ENCODE assay signal across 8 cellular contexts in the genomic region with DNA sequence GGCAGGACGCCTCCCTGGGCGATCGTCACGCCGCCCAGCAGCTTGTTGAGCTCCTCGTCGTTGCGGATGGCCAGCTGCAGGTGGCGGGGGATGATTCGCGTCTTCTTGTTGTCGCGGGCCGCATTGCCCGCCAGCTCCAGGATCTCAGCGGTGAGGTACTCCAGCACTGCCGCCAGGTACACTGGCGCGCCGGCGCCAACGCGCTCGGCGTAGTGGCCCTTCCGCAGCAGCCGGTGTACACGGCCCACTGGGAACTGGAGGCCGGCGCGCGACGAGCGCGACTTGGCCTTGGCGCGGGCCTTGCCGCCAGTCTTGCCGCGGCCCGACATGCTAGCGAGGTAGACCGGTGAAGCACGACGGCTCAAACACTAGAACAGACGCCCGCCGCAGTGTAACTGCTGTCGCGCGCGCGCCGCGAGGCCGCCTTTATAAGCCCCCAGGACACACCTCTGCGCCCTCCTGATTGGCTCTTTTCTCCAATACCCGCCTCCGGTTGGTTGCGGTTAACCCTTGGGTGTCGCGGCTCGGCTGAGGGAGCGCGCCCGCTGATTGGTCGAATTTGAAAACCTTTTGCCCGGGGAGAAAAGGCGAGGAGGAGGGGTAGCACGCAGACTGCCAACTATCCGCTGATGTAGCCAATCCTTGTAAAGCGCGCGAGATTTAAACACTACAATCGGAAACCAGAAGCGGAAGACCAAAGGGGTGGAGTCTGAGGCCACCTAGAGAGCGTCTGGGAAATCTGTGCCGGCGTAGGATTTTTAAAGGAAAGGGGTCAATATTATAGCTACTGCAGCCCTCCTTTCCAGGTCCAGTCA. TPM values are rescaled to one million over a fixed set of nuclear protein-coding genes. Genes with fewer than 3 reads are reported as not detected.
DNase-seq lines count a peak whose midpoint lies in the region; ATAC-seq and TF ChIP-seq lines count a peak whose summit lies in the region.

No MANE protein-coding gene starts in this region.

- no peaks in the 10 kb centered on the region for H3K9me2 ChIP-seq in hepatocyte (replicated peaks; ENCODE audit: insufficient read depth)

- H3K9ac ChIP-seq in rectal smooth muscle tissue (ENCODE audit: low read length), result peak overlapping the region; percentile 71

- peak; percentile 98 for DNase-seq in NCI-H2029 treated with DMSO at 0.1 percent for 48 hours (lab: John Stamatoyannopoulos, UW)
- peak; percentile 96 for DNase-seq in T1000 (lab: John Stamatoyannopoulos, UW)
- peak; percentile 100 for DNase-seq in astrocyte of the spinal cord (ENCODE audit: low read depth, low spot score)
- peak; percentile 99 for DNase-seq in hepatocyte (ENCODE audit: low spot score)
- DNase-seq in aorta, result peak; percentile 98 to 99

- peak; percentile 70 for ATAC-seq in GM18517 (IDR thresholded peaks at IDR 0.05; ENCODE audit: unreplicated experiment)
- ATAC-seq in HG03039 (IDR thresholded peaks at IDR 0.05; ENCODE audit: unreplicated experiment), result peak; percentile 69
- peak; percentile 98 for ATAC-seq in aorta (ENCODE audit: low FRiP score)

- intact Hi-C loops in aorta (cut with DNase I), result loop anchor here in 1 of 2 donors (5.0 kb wide), 1 partner anchor 72 kb away; a partner anchor contains a TSS

- peaks cover 6% of the 10 kb centered on the region for H4K20me1 ChIP-seq in hepatocyte (ENCODE audit: insufficient read depth, poor library complexity, severe bottlenecking)

- peaks cover 44% of the 10 kb centered on the region for H3K79me2 ChIP-seq in hepatocyte

- H3K4me3 ChIP-seq in astrocyte of the spinal cord (ENCODE audit: low read depth, low read length), result peak overlapping the region; percentile 62
- H3K4me3 ChIP-seq in hepatocyte, result peak overlapping the region; percentile 31
- peak overlapping the region; percentile 96 for H3K4me3 ChIP-seq in rectal smooth muscle tissue (ENCODE audit: low read length)
- peak overlapping the region; percentile 27 to 56 for H3K4me3 ChIP-seq in aorta (ENCODE audit: low read length in 2 of 2)

- WGBS in hepatocyte (ENCODE audit: low lambda C conversion rate, missing lambda C conversion rate), result 1% methylated on average over 79 of the region's 79 CpGs
- WGBS in aorta, 2 donors, result 0 to 1% methylated on average over 72 to 79 of the region's 79 CpGs

- H3K27ac ChIP-seq in hepatocyte, result peak overlapping the region; percentile 96
- peak overlapping the region; percentile 89 for H3K27ac ChIP-seq in rectal smooth muscle tissue (ENCODE audit: low read depth, low read length)
- H3K27ac ChIP-seq in aorta (ENCODE audit: low read depth in 1 of 2, low read length in 2 of 2), result peak overlapping the region in 1 of 2 donors; percentile 78

- H3K9me3 ChIP-seq in hepatocyte (ENCODE audit: low read depth) (no peaks in the 10 kb centered on the region), aorta (ENCODE audit: control insufficient read depth, low read length) (no peaks in the 10 kb centered on the region)

- TF ChIP-seq CTCF in astrocyte of the spinal cord (IDR thresholded peaks at IDR 0.05; ENCODE audit: low read depth, low read length), result no peak
- TF ChIP-seq CTCF in hepatocyte (IDR thresholded peaks at IDR 0.05; ENCODE audit: poor library complexity), result peak; percentile 4

- H3K36me3 ChIP-seq in hepatocyte (replicated peaks; ENCODE audit: insufficient read depth, low read depth) (no peaks in the 10 kb centered on the region), rectal smooth muscle tissue (ENCODE audit: control insufficient read depth, insufficient read depth, low read length) (peaks cover 21% of the 10 kb centered on the region), aorta (ENCODE audit: control insufficient read depth in 1 of 2, insufficient read depth in 2 of 2, low read length in 1 of 2) (peaks cover 0 to 8% of the 10 kb centered on the region in 2 donors)

- H3K4me1 ChIP-seq in hepatocyte (ENCODE audit: insufficient read depth) (peaks cover 17% of the 10 kb centered on the region), rectal smooth muscle tissue (ENCODE audit: control insufficient read depth, insufficient read depth, low read length) (peaks cover 15% of the 10 kb centered on the region), aorta (ENCODE audit: control insufficient read depth in 1 of 2, insufficient read depth in 2 of 2, low read length in 2 of 2) (no peaks in the 10 kb centered on the region)

- in situ Hi-C loops in astrocyte of the spinal cord (cut with HindIII; ENCODE audit: low sequenced_read_pairs), result no loop called here

- peak overlapping the region; percentile 73 for H2AFZ ChIP-seq in hepatocyte

- H3K4me2 ChIP-seq in hepatocyte, result peak overlapping the region; percentile 84

- no peaks in the 10 kb centered on the region for H3K27me3 ChIP-seq in hepatocyte
- no peaks in the 10 kb centered on the region for H3K27me3 ChIP-seq in rectal smooth muscle tissue (ENCODE audit: control insufficient read depth, insufficient read depth, low read length)
- no peaks in the 10 kb centered on the region for H3K27me3 ChIP-seq in aorta (ENCODE audit: control insufficient read depth in 1 of 2, insufficient read depth in 2 of 2, low read length in 1 of 2)

RNA-seq across cellular contexts. Expression of a gene that starts 6.4 kb away (rescaled TPM):
- total RNA-seq in hepatocyte (27.5 and 28.1 TPM in 2 replicates), aorta (10 to 100 TPM; 23.6 to 41.8 TPM)
- polyA plus RNA-seq in hepatocyte (76.2 and 82.7 TPM in 2 replicates), aorta (10 to 100 TPM in 1 of 2 donors, 1 to 10 TPM in 1; 7.3 to 20.2 TPM)

RNA-seq across cellular contexts. Expression of a gene that starts 10.6 kb away (rescaled TPM):
- total RNA-seq in hepatocyte (10.9 and 11.9 TPM in 2 replicates), aorta (1 to 10 TPM; 6.9 to 8.1 TPM)
- polyA plus RNA-seq in hepatocyte (34.5 and 37.7 TPM in 2 replicates), aorta (1 to 10 TPM; 4.4 to 9.2 TPM)

RNA-seq across cellular contexts. Expression of a gene that starts 11.9 kb away (rescaled TPM):
- total RNA-seq in hepatocyte, result 5.2 and 9.7 TPM in 2 replicates
- polyA plus RNA-seq in hepatocyte, result 7.4 and 10.2 TPM in 2 replicates
- 10 to 100 TPM in 1 of 2 donors, 1 to 10 TPM in 1; 9.5 to 10.1 TPM for total RNA-seq in aorta
- polyA plus RNA-seq in aorta, result 10 to 100 TPM in 1 of 2 donors, 1 to 10 TPM in 1; 6.6 to 10.3 TPM

RNA-seq across cellular contexts. Expression of a gene that starts 26.1 kb away (rescaled TPM):
- total RNA-seq in hepatocyte (10.9 and 25.3 TPM in 2 replicates), aorta (10 to 100 TPM; 14.3 to 32.4 TPM)
- polyA plus RNA-seq in hepatocyte (16.4 and 19.8 TPM in 2 replicates), aorta (10 to 100 TPM; 12.1 to 23.1 TPM)

RNA-seq across cellular contexts. Expression of a gene that starts 27.7 kb away (rescaled TPM):
- total RNA-seq in hepatocyte, result 31.8 and 36.9 TPM in 2 replicates
- 26.5 and 31.8 TPM in 2 replicates for polyA plus RNA-seq in hepatocyte
- total RNA-seq in aorta, result 10 to 100 TPM; 24.9 to 28.0 TPM
- 10 to 100 TPM; 21.8 to 60.5 TPM for polyA plus RNA-seq in aorta

Comparison
In these comparisons a context has a peak if more than half of its experiments do, and no peak if none do; other contexts are left out.
1. H3K4me3 ChIP-seq: peak in every context shown above with its lines; median percentile 96 in rectal smooth muscle tissue; 62 in astrocyte of the spinal cord; 42 in aorta; 31 in hepatocyte.